Comparison of ENCODE assay signal across 11 cellular contexts in the genomic region with DNA sequence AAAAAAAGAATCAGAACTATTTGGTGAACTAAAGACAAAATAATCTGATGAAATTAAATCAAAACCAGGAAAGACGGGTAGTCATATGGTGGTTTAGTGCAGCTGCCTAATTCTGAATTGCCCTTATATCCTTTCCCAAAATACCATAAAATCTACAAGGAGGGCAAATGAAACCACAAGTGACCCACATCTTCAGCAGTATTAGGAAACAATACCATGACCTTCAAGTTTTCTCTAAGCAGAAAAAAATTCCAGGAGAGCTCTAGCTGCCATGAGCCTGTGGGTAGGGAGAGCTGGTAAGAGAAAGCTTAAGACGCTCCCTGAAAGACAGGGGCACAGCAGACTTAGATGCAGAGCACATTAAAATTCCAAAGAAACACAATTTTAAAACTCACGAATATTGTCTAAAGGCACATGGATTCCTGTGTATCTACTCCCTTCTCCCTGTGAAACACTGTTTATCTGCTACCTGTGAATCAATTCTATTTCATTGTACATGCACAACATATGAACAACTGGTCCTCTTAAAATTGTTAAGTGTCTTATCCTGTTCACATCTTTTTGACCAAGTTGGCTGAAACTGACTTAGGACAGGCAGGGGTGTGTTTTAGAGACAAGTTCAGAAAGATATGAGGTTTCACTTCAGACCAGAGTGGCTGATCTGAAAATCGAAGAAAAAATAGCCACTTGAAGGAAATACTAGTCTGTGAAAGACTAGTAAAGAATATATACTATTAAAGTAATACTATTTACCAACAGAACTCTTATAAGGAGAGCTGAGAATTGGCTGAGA. TPM values are rescaled to one million over a fixed set of nuclear protein-coding genes. Genes with fewer than 3 reads are reported as not detected.
A peak's percentile ranks its signal among the peaks of the same experiment; 100 is the strongest.
DNase-seq lines count a peak whose midpoint lies in the region; ATAC-seq, FAIRE-seq and TF ChIP-seq lines count a peak whose summit lies in the region.
"Had no signal": no experiment of that assay in that cellular context is flagged by ENCODE, and none has a peak within 500 bp of the region (broad histone marks: within the 10 kb centered on the region; RNA-seq: fewer than 3 reads in every experiment).

No MANE protein-coding gene starts in this region.

- H3K36me3 ChIP-seq in spleen = peaks cover 2 to 98% (median 60%) of the 10 kb centered on the region in 6 donors
- peaks cover 14 to 22% of the 10 kb centered on the region in 2 donors for H3K36me3 ChIP-seq in small intestine (ENCODE audit: control insufficient read depth in 2 of 2, insufficient read depth in 2 of 2, low read length in 2 of 2)

- no peak for TF ChIP-seq CTCF in activated CD8-positive, alpha-beta T cell treated with anti-CD3 and anti-CD28 coated beads for 36 hours (IDR thresholded peaks at IDR 0.05)
- TF ChIP-seq CTCF in spleen (IDR thresholded peaks at IDR 0.05 in 8 of 11, conservative IDR thresholded peaks at IDR 0.05 in 3 of 11) (no peak), Calu3 (IDR thresholded peaks at IDR 0.05; ENCODE audit: unreplicated experiment) (no peak)

- H3K27ac ChIP-seq in spleen (peak overlapping the region in 5 of 8 donors; percentile 1 to 79 (median 67)), small intestine (ENCODE audit: low read depth in 1 of 2, low read length in 1 of 2) (no peak overlapping the region)

- POLR2A ChIA-PET in activated CD8-positive, alpha-beta T cell treated with anti-CD3 and anti-CD28 coated beads for 36 hours (lab: Charles Lee) = interaction anchor here (0.6 to 5.3 kb wide), 2 partner anchors 9 to 479 kb away, joined by 3 to 36 read pairs; no protein-coding TSS in a partner anchor
- POLR2A ChIA-PET in activated CD8-positive, alpha-beta T cell treated with anti-CD3 and anti-CD28 coated beads, Interleukin-2, amount 10 ng/mL, durations not matched to agents 7 days and 5 days (lab: Charles Lee) = interaction anchor here (1.2 kb wide), 1 partner anchor 8 kb away, joined by 4 read pairs; no protein-coding TSS in a partner anchor

- H3K9me3 Mint-ChIP-seq in activated CD8-positive, alpha-beta T cell treated with anti-CD3 and anti-CD28 coated beads for 36 hours = no peaks in the 10 kb centered on the region
- H3K9me3 Mint-ChIP-seq in activated CD8-positive, alpha-beta T cell treated with anti-CD3 and anti-CD28 coated beads, Interleukin-2, amount 10 ng/mL, durations not matched to agents 7 days and 5 days (ENCODE audit: insufficient read depth) = no peaks in the 10 kb centered on the region
- H3K9me3 Mint-ChIP-seq in Calu3 (ENCODE audit: low read depth, unreplicated experiment) = no peaks in the 10 kb centered on the region

- no peak for ATAC-seq in activated CD8-positive, alpha-beta T cell treated with anti-CD3 and anti-CD28 coated beads for 36 hours
- no peak for ATAC-seq in activated CD8-positive, alpha-beta T cell treated with anti-CD3 and anti-CD28 coated beads, Interleukin-2, amount 10 ng/mL, durations not matched to agents 7 days and 5 days
- ATAC-seq in GM21526 (IDR thresholded peaks at IDR 0.05; ENCODE audit: low FRiP score, unreplicated experiment) (peak; percentile 34), HG03571 (IDR thresholded peaks at IDR 0.05; ENCODE audit: unreplicated experiment) (no peak)

- H3K4me3 Mint-ChIP-seq in activated CD8-positive, alpha-beta T cell treated with anti-CD3 and anti-CD28 coated beads for 36 hours = no peak overlapping the region
- H3K4me3 Mint-ChIP-seq in activated CD8-positive, alpha-beta T cell treated with anti-CD3 and anti-CD28 coated beads, Interleukin-2, amount 10 ng/mL, durations not matched to agents 7 days and 5 days = no peak overlapping the region
- no peak overlapping the region for H3K4me3 Mint-ChIP-seq in Calu3 (ENCODE audit: low read depth, unreplicated experiment)

- no peak for FAIRE-seq in small intestine (lab: Jason Lieb, UNC)

- H3K9me3 ChIP-seq in spleen (no peaks in the 10 kb centered on the region), small intestine (ENCODE audit: control insufficient read depth, low read depth) (no peaks in the 10 kb centered on the region)

- H3K4me1 Mint-ChIP-seq in activated CD8-positive, alpha-beta T cell treated with anti-CD3 and anti-CD28 coated beads for 36 hours (ENCODE audit: low read depth) = peaks cover 58% of the 10 kb centered on the region
- H3K4me1 Mint-ChIP-seq in activated CD8-positive, alpha-beta T cell treated with anti-CD3 and anti-CD28 coated beads, Interleukin-2, amount 10 ng/mL, durations not matched to agents 7 days and 5 days (ENCODE audit: low read depth) = peaks cover 57% of the 10 kb centered on the region
- H3K4me1 Mint-ChIP-seq in Calu3 (ENCODE audit: low read depth, unreplicated experiment) = no peaks in the 10 kb centered on the region

- H3K36me3 Mint-ChIP-seq in activated CD8-positive, alpha-beta T cell treated with anti-CD3 and anti-CD28 coated beads for 36 hours (ENCODE audit: low read depth) = peaks cover 52% of the 10 kb centered on the region
- H3K36me3 Mint-ChIP-seq in activated CD8-positive, alpha-beta T cell treated with anti-CD3 and anti-CD28 coated beads, Interleukin-2, amount 10 ng/mL, durations not matched to agents 7 days and 5 days (ENCODE audit: low read depth) = peaks cover 41% of the 10 kb centered on the region
- H3K36me3 Mint-ChIP-seq in Calu3 (ENCODE audit: insufficient read depth, unreplicated experiment) = no peaks in the 10 kb centered on the region

- H3K27me3 Mint-ChIP-seq in activated CD8-positive, alpha-beta T cell treated with anti-CD3 and anti-CD28 coated beads for 36 hours = no peaks in the 10 kb centered on the region
- H3K27me3 Mint-ChIP-seq in activated CD8-positive, alpha-beta T cell treated with anti-CD3 and anti-CD28 coated beads, Interleukin-2, amount 10 ng/mL, durations not matched to agents 7 days and 5 days (ENCODE audit: low read depth) = no peaks in the 10 kb centered on the region
- H3K27me3 Mint-ChIP-seq in Calu3 (ENCODE audit: unreplicated experiment) = no peaks in the 10 kb centered on the region

- no peak for TF ChIP-seq POLR2A in spleen (IDR thresholded peaks at IDR 0.05)

- CTCF ChIA-PET in activated CD8-positive, alpha-beta T cell treated with anti-CD3 and anti-CD28 coated beads for 36 hours (lab: Charles Lee) = interaction anchor here (1.1 kb wide), 1 partner anchor 192 kb away, joined by 3 read pairs; no protein-coding TSS in a partner anchor
- CTCF ChIA-PET in activated CD8-positive, alpha-beta T cell treated with anti-CD3 and anti-CD28 coated beads, Interleukin-2, amount 10 ng/mL, durations not matched to agents 7 days and 5 days (lab: Charles Lee) = interaction anchor here (0.7 to 6.4 kb wide), 4 partner anchors 9 to 191 kb away, joined by 3 to 29 read pairs (median 4); no protein-coding TSS in a partner anchor
- CTCF ChIA-PET in Calu3 (lab: Charles Lee) = no interaction called here

- H3K4me1 ChIP-seq in spleen = peaks cover 27 to 100% (median 87%) of the 10 kb centered on the region in 6 donors
- no peaks in the 10 kb centered on the region for H3K4me1 ChIP-seq in small intestine (ENCODE audit: control insufficient read depth in 2 of 2, insufficient read depth in 1 of 2, low read depth in 1 of 2, low read length in 1 of 2)

- H3K4me3 ChIP-seq in spleen (no peak overlapping the region), small intestine (ENCODE audit: low read depth in 1 of 2, low read length in 2 of 2) (no peak overlapping the region)

- 68 to 93% (median 83%) methylated on average over 4 of the region's 4 CpGs for WGBS in spleen, 5 donors
- WGBS in small intestine, 3 donors = 84 to 90% (median 88%) methylated on average over 4 of the region's 4 CpGs

- BruUV-seq in Calu3 (replicated peaks; lab: Mats Ljungman, UMichigan) = no TSS peak

- intact Hi-C loops in activated CD8-positive, alpha-beta T cell treated with anti-CD3 and anti-CD28 coated beads for 36 hours (cut with micrococcal nuclease) = no loop called here
- intact Hi-C loops in spleen (cut with DNase I; ENCODE audit: low total_unique reads) = no loop called here
- intact Hi-C loops in Calu3 (cut with micrococcal nuclease; ENCODE audit: unreplicated experiment) = no loop called here

- no peak for DNase-seq in activated CD8-positive, alpha-beta T cell treated with anti-CD3 and anti-CD28 coated beads for 36 hours
- DNase-seq in activated CD8-positive, alpha-beta T cell treated with anti-CD3 and anti-CD28 coated beads, Interleukin-2, amount 10 ng/mL, durations not matched to agents 7 days and 5 days = no peak
- peak; percentile 56 for DNase-seq in OCI-M1 (lab: John Stamatoyannopoulos, UW)
- no peak for DNase-seq in spleen
- no peak for DNase-seq in Calu3
- DNase-seq in small intestine = no peak
- DNase-seq: activated T-cell treated with anti-CD3 and anti-CD28 coated beads, Interleukin-2, amount 50 U/mL, for 1 hour; NCI-H187; T1000 had no signal

- peak overlapping the region; percentile 85 for H3K27ac Mint-ChIP-seq in activated CD8-positive, alpha-beta T cell treated with anti-CD3 and anti-CD28 coated beads for 36 hours
- no peak overlapping the region for H3K27ac Mint-ChIP-seq in activated CD8-positive, alpha-beta T cell treated with anti-CD3 and anti-CD28 coated beads, Interleukin-2, amount 10 ng/mL, durations not matched to agents 7 days and 5 days
- no peak overlapping the region for H3K27ac Mint-ChIP-seq in Calu3 (ENCODE audit: unreplicated experiment)

- no peaks in the 10 kb centered on the region for H3K27me3 ChIP-seq in spleen (replicated peaks in 1 of 7)
- H3K27me3 ChIP-seq in small intestine (ENCODE audit: control insufficient read depth in 2 of 2, insufficient read depth in 2 of 2, low read length in 2 of 2) = no peaks in the 10 kb centered on the region

RNA-seq across cellular contexts. Expression of a gene that starts 14.2 kb away (rescaled TPM):
- 10 to 100 TPM; 32.3 TPM for total RNA-seq in activated CD8-positive, alpha-beta T cell treated with anti-CD3 and anti-CD28 coated beads for 36 hours
- total RNA-seq in activated CD8-positive, alpha-beta T cell treated with anti-CD3 and anti-CD28 coated beads, Interleukin-2, amount 10 ng/mL, durations not matched to agents 7 days and 5 days = 10 to 100 TPM; 22.5 to 31.2 TPM
- 100 to 1,000 TPM in 1 of 7 donors, 10 to 100 TPM in 6; 49.6 to 129 (median 85.3) TPM for total RNA-seq in spleen
- 10 to 100 TPM; 31.3 to 47.2 (median 33.9) TPM for polyA plus RNA-seq in spleen
- 6.5 and 8.9 TPM in 2 replicates for total RNA-seq in Calu3 (2022)
- 10 to 100 TPM in 2 of 3 donors, 1 to 10 TPM in 1; 9.5 to 29.1 (median 11.1) TPM for polyA plus RNA-seq in small intestine

Comparison
In these comparisons a context has a peak if more than half of its experiments do, and no peak if none do; other contexts are left out.
1. H3K27ac ChIP-seq: peak in spleen (5 of 8); none in small intestine (0 of 2).